ENCODE assay signal across 1 cellular context in genomic region chr11:65857500-65858353, GRCh38.
TF ChIP-seq lines count a peak whose summit lies in the region.

TSS of gene CFL1 (minus strand) at chr11:65858180. CDS start at chr11:65858099, 81 bp downstream.

TF ChIP-seq in HepG2, 621 proteins besides CTCF, POLR2A, EP300 and RAD21 (continued from another document and continues in another):
- TF ChIP-seq MIXL1 (CRISPR knock-in tag; IDR thresholded peaks at IDR 0.05): peak; percentile 49; the same call in 1 of the 2 replicates
- no peak for TF ChIP-seq ELK4 (CRISPR knock-in tag; IDR thresholded peaks at IDR 0.05; ENCODE audit: borderline replicate concordance)
- TF ChIP-seq IRX3 (CRISPR knock-in tag; IDR thresholded peaks at IDR 0.05; ENCODE audit: borderline replicate concordance, low read depth): peak; percentile 36; the same call in 1 of the 2 replicates
- TF ChIP-seq RFXAP (CRISPR knock-in tag; IDR thresholded peaks at IDR 0.05; ENCODE audit: borderline replicate concordance): no peak; the same call in 1 of the 2 replicates
- peak; percentile 15; the same call in 1 of the 2 replicates for TF ChIP-seq CSRNP1 (CRISPR knock-in tag; IDR thresholded peaks at IDR 0.05)
- 0 out of 2 replicates have a peak, but pooled peaks have one; percentile 30 for TF ChIP-seq RERE (CRISPR knock-in tag; IDR thresholded peaks at IDR 0.05; ENCODE audit: low read depth)
- no peak for TF ChIP-seq ZNF720 (CRISPR knock-in tag; IDR thresholded peaks at IDR 0.05)
- 0 out of 2 replicates have a peak, but pooled peaks have one; percentile 2 for TF ChIP-seq ZNF629 (CRISPR knock-in tag; conservative IDR thresholded peaks at IDR 0.05)
- TF ChIP-seq TIGD3 (CRISPR knock-in tag; IDR thresholded peaks at IDR 0.05; ENCODE audit: borderline replicate concordance): no peak
- TF ChIP-seq ZNF414 (CRISPR knock-in tag; IDR thresholded peaks at IDR 0.05): peak; percentile 60; the same call in 1 of the 2 replicates
- TF ChIP-seq ZSCAN30 (CRISPR knock-in tag; IDR thresholded peaks at IDR 0.05): no peak
- TF ChIP-seq ZNF546 (CRISPR knock-in tag; conservative IDR thresholded peaks at IDR 0.05): peak; percentile 64; the same call in 1 of the 2 replicates
- TF ChIP-seq ZNF326 (CRISPR knock-in tag; IDR thresholded peaks at IDR 0.05; ENCODE audit: borderline replicate concordance): no peak
- TF ChIP-seq ZFP82 (CRISPR knock-in tag; IDR thresholded peaks at IDR 0.05; ENCODE audit: borderline replicate concordance): peak; percentile 80; the same call in 1 of the 2 replicates
- TF ChIP-seq SP2 (CRISPR knock-in tag; IDR thresholded peaks at IDR 0.05): peak; percentile 77
- TF ChIP-seq ZNF781 (CRISPR knock-in tag; IDR thresholded peaks at IDR 0.05; ENCODE audit: borderline replicate concordance, not compliant biosample characterization): no peak
- TF ChIP-seq ZNF354B (CRISPR knock-in tag; IDR thresholded peaks at IDR 0.05): no peak
- no peak for TF ChIP-seq DNMT3B (CRISPR knock-in tag; conservative IDR thresholded peaks at IDR 0.05)
- no peak for TF ChIP-seq ZNF24 (IDR thresholded peaks at IDR 0.05)
- no peak for TF ChIP-seq FLYWCH1 (CRISPR knock-in tag; IDR thresholded peaks at IDR 0.05)
- TF ChIP-seq IRF9 (CRISPR knock-in tag; IDR thresholded peaks at IDR 0.05; ENCODE audit: borderline replicate concordance): peak; percentile 31; the same call in 1 of the 2 replicates
- no peak for TF ChIP-seq ZNF75D (CRISPR knock-in tag; IDR thresholded peaks at IDR 0.05; ENCODE audit: borderline replicate concordance)
- TF ChIP-seq ADNP (CRISPR knock-in tag; IDR thresholded peaks at IDR 0.05): no peak
- no peak for TF ChIP-seq LRRFIP1 (CRISPR knock-in tag; conservative IDR thresholded peaks at IDR 0.05)
- 0 out of 2 replicates have a peak, but pooled peaks have one; percentile 22 for TF ChIP-seq GZF1 (CRISPR knock-in tag; IDR thresholded peaks at IDR 0.05)
- TF ChIP-seq SIX1 (CRISPR knock-in tag; IDR thresholded peaks at IDR 0.05; ENCODE audit: borderline replicate concordance): no peak
- no peak for TF ChIP-seq MAF1 (CRISPR knock-in tag; IDR thresholded peaks at IDR 0.05; ENCODE audit: borderline replicate concordance)
- 0 out of 2 replicates have a peak, but pooled peaks have one; percentile 11 for TF ChIP-seq REL (CRISPR knock-in tag; conservative IDR thresholded peaks at IDR 0.05)
- TF ChIP-seq AHR (CRISPR knock-in tag; IDR thresholded peaks at IDR 0.05): no peak; the same call in 1 of the 2 replicates
- TF ChIP-seq GATA4 (IDR thresholded peaks at IDR 0.05; ENCODE audit: borderline replicate concordance, low read depth): peak; percentile 83; the same call in 1 of the 2 replicates
- peak; percentile 96 for TF ChIP-seq E2F1 (CRISPR knock-in tag; IDR thresholded peaks at IDR 0.05)
- TF ChIP-seq KDM2A (CRISPR knock-in tag; IDR thresholded peaks at IDR 0.05; ENCODE audit: borderline replicate concordance, low read depth): peak; percentile 80
- peak; percentile 65 for TF ChIP-seq ZFP91 (CRISPR knock-in tag; IDR thresholded peaks at IDR 0.05; ENCODE audit: borderline replicate concordance)
- 0 out of 2 replicates have a peak, but pooled peaks have one; percentile 66 for TF ChIP-seq ZNF329 (CRISPR knock-in tag; IDR thresholded peaks at IDR 0.05; ENCODE audit: low read depth)
- TF ChIP-seq MYNN (CRISPR knock-in tag; IDR thresholded peaks at IDR 0.05; ENCODE audit: low read depth): no peak
- TF ChIP-seq KDM6A (CRISPR knock-in tag; IDR thresholded peaks at IDR 0.05; ENCODE audit: low read depth): no peak
- no peak for TF ChIP-seq STAG1 (CRISPR knock-in tag; IDR thresholded peaks at IDR 0.05)
- TF ChIP-seq ZNF564 (CRISPR knock-in tag; IDR thresholded peaks at IDR 0.05): peak; percentile 25; the same call in 1 of the 2 replicates
- peak; percentile 25; the same call in 1 of the 2 replicates for TF ChIP-seq MED13 (CRISPR knock-in tag; IDR thresholded peaks at IDR 0.05)
- TF ChIP-seq SOX6 (IDR thresholded peaks at IDR 0.05): no peak
- TF ChIP-seq SOX6 (CRISPR knock-in tag; IDR thresholded peaks at IDR 0.05): peak; percentile 89
- TF ChIP-seq CBX1 (IDR thresholded peaks at IDR 0.05; ENCODE audit: low read depth): no peak
- TF ChIP-seq ZBTB33 (CRISPR knock-in tag; IDR thresholded peaks at IDR 0.05): 0 out of 2 replicates have a peak, but pooled peaks have one; percentile 8
- no peak for TF ChIP-seq REXO4 (CRISPR knock-in tag; IDR thresholded peaks at IDR 0.05; ENCODE audit: borderline replicate concordance)
- TF ChIP-seq ZNF777 (CRISPR knock-in tag; IDR thresholded peaks at IDR 0.05): no peak
